13 cellular contexts compared by ENCODE assay signal in genomic region chr10:61944445-61945123, GRCh38. TPM values are rescaled to one million over a fixed set of nuclear protein-coding genes. Genes with fewer than 3 reads are reported as not detected.
DNase-seq lines count a peak whose midpoint lies in the region; ATAC-seq and TF ChIP-seq lines count a peak whose summit lies in the region.
"Had no signal": no experiment of that assay in that cellular context is flagged by ENCODE, and none has a peak within 500 bp of the region (broad histone marks: within the 10 kb centered on the region; RNA-seq: fewer than 3 reads in every experiment).

No MANE protein-coding gene starts in this region.

- H3K27me3 ChIP-seq in OCI-LY1 (ENCODE audit: insufficient read depth, low read length) (no peaks in the 10 kb centered on the region), mammary epithelial cell (ENCODE audit: insufficient read depth, low read length) (no peaks in the 10 kb centered on the region), psoas muscle (ENCODE audit: insufficient read depth in 3 of 3, low read length in 2 of 3) (no peaks in the 10 kb centered on the region)
- no peaks in the 10 kb centered on the region for H3K27me3 ChIP-seq in naive thymus-derived CD4-positive, alpha-beta T cell (ENCODE audit: control insufficient read depth in 2 of 2, insufficient read depth in 2 of 2, low read length in 2 of 2)
- H3K27me3 ChIP-seq: MG63 had no signal

- no peaks in the 10 kb centered on the region for H3K9me2 ChIP-seq in OCI-LY1 (ENCODE audit: low read depth, low read length)

- H3K4me3 Mint-ChIP-seq in Calu3 (ENCODE audit: low read depth, unreplicated experiment) = peak overlapping the region; percentile 28
- H3K4me3 Mint-ChIP-seq in naive thymus-derived CD4-positive, alpha-beta T cell = peak overlapping the region in 1 of 10 donors; percentile 39

- H3K9me3 ChIP-seq in OCI-LY1 (ENCODE audit: low read length) = no peaks in the 10 kb centered on the region
- no peaks in the 10 kb centered on the region for H3K9me3 ChIP-seq in mammary epithelial cell (replicated peaks; ENCODE audit: insufficient read depth, low read length)
- no peaks in the 10 kb centered on the region for H3K9me3 ChIP-seq in psoas muscle
- no peaks in the 10 kb centered on the region for H3K9me3 ChIP-seq in naive thymus-derived CD4-positive, alpha-beta T cell (ENCODE audit: control insufficient read depth in 2 of 3, low read length in 3 of 3)
- H3K9me3 ChIP-seq: MG63 had no signal

- dilution Hi-C loops in mammary epithelial cell (cut with HindIII; ENCODE audit: low sequenced_read_pairs) = no loop called here

- POLR2A ChIA-PET in naive thymus-derived CD4-positive, alpha-beta T cell (lab: Charles Lee) = interaction anchor here (1.2 to 1.3 kb wide), 2 partner anchors 42 to 81 kb away, joined by 3 read pairs; no protein-coding TSS in a partner anchor

- H3K79me2 ChIP-seq in OCI-LY1 (ENCODE audit: insufficient read depth, low read length) = peaks cover 3% of the 10 kb centered on the region; the same call in 1 of the 2 replicates
- peaks cover 5% of the 10 kb centered on the region for H3K79me2 ChIP-seq in mammary epithelial cell (ENCODE audit: insufficient read depth, low read length)

- no peaks in the 10 kb centered on the region for H3K9me3 Mint-ChIP-seq in Calu3 (ENCODE audit: low read depth, unreplicated experiment)
- H3K9me3 Mint-ChIP-seq in naive thymus-derived CD4-positive, alpha-beta T cell = peaks cover 0 to 2% (median 0%) of the 10 kb centered on the region in 11 donors

- no peak overlapping the region for H3K4me2 ChIP-seq in OCI-LY1 (ENCODE audit: low read length)
- peak overlapping the region; percentile 82 for H3K4me2 ChIP-seq in mammary epithelial cell (ENCODE audit: insufficient read depth, low read depth, low read length)

- WGBS in mammary epithelial cell (ENCODE audit: low coverage, missing lambda C conversion rate) = 16% methylated on average over 1 of the region's 1 CpG
- 83 to 91% (median 90%) methylated on average over 1 of the region's 1 CpG for WGBS in psoas muscle, 3 donors

- DNase-seq in Calu3 = no peak
- no peak for DNase-seq in mammary epithelial cell
- no peak for DNase-seq in psoas muscle
- no peak for DNase-seq in naive thymus-derived CD4-positive, alpha-beta T cell
- no peak for DNase-seq in head of caudate nucleus
- DNase-seq: DND-41; effector CD8-positive, alpha-beta T cell; hippocampal formation; MG63; NCI-H526 treated with DMSO at 0.1 percent for 48 hours had no signal

- peak overlapping the region; percentile 92 for H3K27ac ChIP-seq in OCI-LY1 (ENCODE audit: low read depth, low read length, poor library complexity, severe bottlenecking)
- peak overlapping the region; percentile 96 for H3K27ac ChIP-seq in mammary epithelial cell (ENCODE audit: insufficient read depth, low read depth, low read length)
- peak overlapping the region; percentile 64 for H3K27ac ChIP-seq in psoas muscle
- no peak overlapping the region for H3K27ac ChIP-seq in naive thymus-derived CD4-positive, alpha-beta T cell (ENCODE audit: low read depth, low read length)

- ATAC-seq in psoas muscle = no peak
- ATAC-seq in naive thymus-derived CD4-positive, alpha-beta T cell = no peak
- ATAC-seq in GM21528 (IDR thresholded peaks at IDR 0.05; ENCODE audit: low FRiP score, unreplicated experiment) = no peak
- ATAC-seq in GM18858 (IDR thresholded peaks at IDR 0.05; ENCODE audit: unreplicated experiment) = no peak

- H3K4me3 ChIP-seq in OCI-LY1 (ENCODE audit: low read depth, low read length, poor library complexity, severe bottlenecking) = no peak overlapping the region
- H3K4me3 ChIP-seq in mammary epithelial cell (replicated peaks in 1 of 3; ENCODE audit: insufficient read depth in 1 of 3, low read depth in 2 of 3, low read length in 3 of 3) = peak overlapping the region in 1 of 3 experiments; percentile 58
- no peak overlapping the region for H3K4me3 ChIP-seq in psoas muscle
- no peak overlapping the region for H3K4me3 ChIP-seq in naive thymus-derived CD4-positive, alpha-beta T cell (ENCODE audit: low read length)
- H3K4me3 ChIP-seq: MG63 had no signal

- H3K36me3 ChIP-seq in OCI-LY1 (ENCODE audit: insufficient read depth, low read length) (peaks cover 76% of the 10 kb centered on the region), mammary epithelial cell (ENCODE audit: insufficient read depth, low read length) (no peaks in the 10 kb centered on the region), psoas muscle (ENCODE audit: insufficient read depth in 1 of 2, low read depth in 1 of 2) (no peaks in the 10 kb centered on the region)
- peaks cover 3 to 24% (median 5%) of the 10 kb centered on the region in 3 experiments for H3K36me3 ChIP-seq in naive thymus-derived CD4-positive, alpha-beta T cell (ENCODE audit: control insufficient read depth in 2 of 3, insufficient read depth in 3 of 3, low read length in 3 of 3)

- H3K4me1 Mint-ChIP-seq in Calu3 (ENCODE audit: low read depth, unreplicated experiment) = peaks cover 43% of the 10 kb centered on the region
- H3K4me1 Mint-ChIP-seq in naive thymus-derived CD4-positive, alpha-beta T cell = peaks cover 23 to 48% (median 44%) of the 10 kb centered on the region in 7 donors

- intact Hi-C loops in Calu3 (cut with micrococcal nuclease; ENCODE audit: unreplicated experiment) = loop anchor here (2.0 to 5.0 kb wide), 3 partner anchors 48 to 182 kb away; no protein-coding TSS in a partner anchor
- intact Hi-C loops in mammary epithelial cell (cut with micrococcal nuclease) = loop anchor here (1.0 to 5.0 kb wide), 4 partner anchors 40 to 107 kb away; no protein-coding TSS in a partner anchor
- intact Hi-C loops in psoas muscle (cut with DNase I) = no loop called here
- intact Hi-C loops in naive thymus-derived CD4-positive, alpha-beta T cell (cut with micrococcal nuclease) = loop anchor here (1.0 to 5.0 kb wide), 3 partner anchors 11 to 192 kb away; no protein-coding TSS in a partner anchor
- intact Hi-C loops in head of caudate nucleus (cut with DNase I) = no loop called here

- no peaks in the 10 kb centered on the region for H3F3A ChIP-seq in OCI-LY1 (ENCODE audit: insufficient read depth, low read length)

- H3K9ac ChIP-seq in OCI-LY1 (ENCODE audit: low read length) = no peak overlapping the region; the same call in 1 of the 2 replicates
- no peak overlapping the region for H3K9ac ChIP-seq in mammary epithelial cell (ENCODE audit: insufficient read depth, low read length)

- H2AFZ ChIP-seq in OCI-LY1 (ENCODE audit: low read length) (no peak overlapping the region), mammary epithelial cell (ENCODE audit: low read depth, low read length) (no peak overlapping the region)

- TF ChIP-seq CTCF in Calu3 (IDR thresholded peaks at IDR 0.05; ENCODE audit: unreplicated experiment) = no peak
- no peak for TF ChIP-seq CTCF in OCI-LY1 (IDR thresholded peaks at IDR 0.05; ENCODE audit: low read length)
- no peak for TF ChIP-seq CTCF in mammary epithelial cell (conservative IDR thresholded peaks at IDR 0.05 in 1 of 2, IDR thresholded peaks at IDR 0.05 in 1 of 2; ENCODE audit: extremely low read depth in 1 of 2, insufficient read depth in 1 of 2, low read depth in 1 of 2, low read length in 2 of 2)
- TF ChIP-seq CTCF in psoas muscle (IDR thresholded peaks at IDR 0.05) = no peak

- CTCF ChIA-PET in Calu3 (lab: Charles Lee) = interaction anchor here (0.6 to 2.1 kb wide), 9 partner anchors 12 to 193 kb away, joined by 3 to 10 read pairs (median 3); no protein-coding TSS in a partner anchor
- CTCF ChIA-PET in mammary epithelial cell (lab: Charles Lee; ENCODE audit: low non-redundant PET) = no interaction called here
- CTCF ChIA-PET in naive thymus-derived CD4-positive, alpha-beta T cell (lab: Charles Lee) = interaction anchor here (0.6 to 2.2 kb wide), 2 partner anchors 39 to 195 kb away, joined by 4 to 7 read pairs; no protein-coding TSS in a partner anchor

- H4K20me1 ChIP-seq in OCI-LY1 (ENCODE audit: insufficient read depth, low read length) (no peaks in the 10 kb centered on the region), mammary epithelial cell (ENCODE audit: insufficient read depth, low read length) (no peaks in the 10 kb centered on the region)

- H3K27me3 Mint-ChIP-seq in Calu3 (ENCODE audit: unreplicated experiment) = no peaks in the 10 kb centered on the region
- H3K27me3 Mint-ChIP-seq in naive thymus-derived CD4-positive, alpha-beta T cell = no peaks in the 10 kb centered on the region

- in situ Hi-C loops in mammary epithelial cell (cut with MboI; ENCODE audit: low sequenced_read_pairs in 2 of 2) = loop anchor here in 1 of 2 donors (5.0 kb wide), 1 partner anchor 42 kb away; the partner anchor contains the start of gene ARID5B

- H3K27ac Mint-ChIP-seq in Calu3 (ENCODE audit: unreplicated experiment) = peak overlapping the region; percentile 94
- peak overlapping the region in 3 of 9 donors; percentile 61 to 68 (median 65) for H3K27ac Mint-ChIP-seq in naive thymus-derived CD4-positive, alpha-beta T cell

- peaks cover 15% of the 10 kb centered on the region for H3K36me3 Mint-ChIP-seq in Calu3 (ENCODE audit: insufficient read depth, unreplicated experiment)
- H3K36me3 Mint-ChIP-seq in naive thymus-derived CD4-positive, alpha-beta T cell = peaks cover 14 to 63% (median 43%) of the 10 kb centered on the region in 5 donors

- no TSS peak for BruUV-seq in Calu3 (replicated peaks; lab: Mats Ljungman, UMichigan)
- no TSS peak for BruUV-seq in mammary epithelial cell (replicated peaks; lab: Mats Ljungman, UMichigan)

- peaks cover 59% of the 10 kb centered on the region for H3K4me1 ChIP-seq in OCI-LY1 (ENCODE audit: insufficient read depth, low read length, severe bottlenecking)
- peaks cover 16% of the 10 kb centered on the region for H3K4me1 ChIP-seq in mammary epithelial cell (ENCODE audit: insufficient read depth, low read length)
- H3K4me1 ChIP-seq in psoas muscle = peaks cover 21% of the 10 kb centered on the region
- H3K4me1 ChIP-seq in naive thymus-derived CD4-positive, alpha-beta T cell (ENCODE audit: control insufficient read depth in 2 of 2, insufficient read depth in 2 of 2, low read length in 2 of 2) = peaks cover 28 to 38% of the 10 kb centered on the region in 2 donors

RNA-seq across cellular contexts. Expression of gene ARID5B, which starts 43.1 kb away (rescaled TPM):
- total RNA-seq in Calu3 (2022) = 9.5 and 10.0 TPM in 2 replicates
- 10 to 100 TPM; 13.8 to 33.5 TPM for total RNA-seq in mammary epithelial cell
- polyA plus RNA-seq in mammary epithelial cell = 4.0 TPM
- 19.7 TPM for polyA minus RNA-seq in mammary epithelial cell
- total RNA-seq in psoas muscle = 100 to 1,000 TPM in 2 of 4 donors, 10 to 100 TPM in 2; 47.7 to 166 (median 104) TPM
- 10 to 100 TPM in 2 of 3 donors, 1 to 10 TPM in 1; 8.5 to 93.0 (median 75.9) TPM for polyA plus RNA-seq in psoas muscle
- 10 to 100 TPM; 18.6 to 60.8 (median 47.4) TPM for total RNA-seq in naive thymus-derived CD4-positive, alpha-beta T cell
- polyA plus RNA-seq in naive thymus-derived CD4-positive, alpha-beta T cell = 10 to 100 TPM; 39.4 to 49.1 TPM

Comparison
In these comparisons a context has a peak if more than half of its experiments do, and no peak if none do; other contexts are left out.
1. intact Hi-C loops: an anchor here in Calu3 (2.0 to 5.0 kb wide), mammary epithelial cell (1.0 to 5.0 kb wide) and naive thymus-derived CD4-positive, alpha-beta T cell (1.0 to 5.0 kb wide); none called in psoas muscle and head of caudate nucleus.